1 cellular context compared by ENCODE assay signal in genomic region chr12:92914170-92914569, GRCh38.
TF ChIP-seq lines count a peak whose summit lies in the region.

No MANE protein-coding gene starts in this region.

TF ChIP-seq in GM23338, 12 proteins besides CTCF, POLR2A, EP300 and RAD21:
- TF ChIP-seq ZNF462 (CRISPR knock-in tag; IDR thresholded peaks at IDR 0.05): no peak
- TF ChIP-seq CREB1 (CRISPR knock-in tag; IDR thresholded peaks at IDR 0.05; ENCODE audit: low read depth): no peak
- TF ChIP-seq ZNF114 (CRISPR knock-in tag; IDR thresholded peaks at IDR 0.05): no peak
- no peak for TF ChIP-seq EZH2phosphoT487 (IDR thresholded peaks at IDR 0.05; ENCODE audit: unreplicated experiment)
- no peak for TF ChIP-seq JUNB (IDR thresholded peaks at IDR 0.05; ENCODE audit: unreplicated experiment)
- no peak for TF ChIP-seq POLR2AphosphoS5 (IDR thresholded peaks at IDR 0.05; ENCODE audit: low read depth)
- TF ChIP-seq EZH2 (IDR thresholded peaks at IDR 0.05; ENCODE audit: low read depth, unreplicated experiment): no peak
- TF ChIP-seq ETS1 (IDR thresholded peaks at IDR 0.05): no peak
- no peak for TF ChIP-seq NANOG (IDR thresholded peaks at IDR 0.05; ENCODE audit: borderline replicate concordance)
- no peak for TF ChIP-seq STAT1 (IDR thresholded peaks at IDR 0.05; ENCODE audit: unreplicated experiment)
- TF ChIP-seq REST (IDR thresholded peaks at IDR 0.05; ENCODE audit: unreplicated experiment): no peak
- TF ChIP-seq ZNF331 (CRISPR knock-in tag; IDR thresholded peaks at IDR 0.05; ENCODE audit: low read depth): no peak
